2 cellular contexts compared by ENCODE assay signal in genomic region chr2:33292981-33293586, GRCh38.
TF ChIP-seq lines count a peak whose summit lies in the region.

No MANE protein-coding gene starts in this region.

TF ChIP-seq in IMR-90, 13 proteins besides CTCF, POLR2A, EP300 and RAD21:
- no peak for TF ChIP-seq RCOR1 (IDR thresholded peaks at IDR 0.05; ENCODE audit: insufficient replicate concordance, low read length)
- peak; percentile 88 for TF ChIP-seq CEBPB (IDR thresholded peaks at IDR 0.05; ENCODE audit: low read depth, low read length)
TF ChIP-seq in IMR-90: peak in this region for 1.

TF ChIP-seq in GM12878, 131 proteins besides CTCF, POLR2A, EP300 and RAD21:
- TF ChIP-seq ZBTB11 (CRISPR knock-in tag; IDR thresholded peaks at IDR 0.05) (no peak), MXI1 (IDR thresholded peaks at IDR 0.05; ENCODE audit: low read depth, low read length) (no peak), LARP7 (IDR thresholded peaks at IDR 0.05) (no peak), E4F1 (IDR thresholded peaks at IDR 0.05; ENCODE audit: borderline replicate concordance, partially characterized antibody) (no peak), CBFB (IDR thresholded peaks at IDR 0.05; ENCODE audit: low read depth) (no peak), RELB (IDR thresholded peaks at IDR 0.05; ENCODE audit: low read depth) (no peak), WRNIP1 (IDR thresholded peaks at IDR 0.05; ENCODE audit: borderline replicate concordance, low read depth, low read length) (no peak), SMARCA5 (IDR thresholded peaks at IDR 0.05) (no peak), CEBPB (IDR thresholded peaks at IDR 0.05; ENCODE audit: borderline replicate concordance in 1 of 2, low read depth in 2 of 2, low read length in 2 of 2) (no peak), POU2F2 (IDR thresholded peaks at IDR 0.05; ENCODE audit: borderline replicate concordance, low read depth, low read length) (0 out of 3 replicates have a peak, but pooled peaks have one; percentile 26), ZBTB33 (IDR thresholded peaks at IDR 0.05) (no peak), RUNX3 (IDR thresholded peaks at IDR 0.05; ENCODE audit: low read length) (peak; percentile 28; the same call in 1 of the 2 replicates), ZNF24 (IDR thresholded peaks at IDR 0.05) (no peak), CBX3 (IDR thresholded peaks at IDR 0.05; ENCODE audit: borderline replicate concordance, low read depth) (no peak), NFXL1 (IDR thresholded peaks at IDR 0.05; ENCODE audit: borderline replicate concordance) (no peak)
